20 cellular contexts compared by ENCODE assay signal in genomic region chr13:78816154-78816553, GRCh38.
"Had no signal": no experiment of that assay in that cellular context is flagged by ENCODE, and none has a peak within 500 bp of the region (broad histone marks: within the 10 kb centered on the region; RNA-seq: fewer than 3 reads in every experiment).

No MANE protein-coding gene starts in this region.

- H3K4me2 ChIP-seq: KMS-11, SK-N-SH had no signal

- H3K4me1 ChIP-seq: SJSA1 had no signal

- H3K27me3 ChIP-seq: SJSA1 had no signal

- H3K4me3 ChIP-seq: SJSA1 had no signal

- DNase-seq: IMR-90, Kasumi-1, MM.1S, NCI-H1092 treated with DMSO at 0.1 percent for 48 hours, NCI-H1436 treated with DMSO at 0.1 percent for 48 hours, NCI-H1694, NCI-H187 treated with DMSO at 0.1 percent for 48 hours, NCI-H2029 treated with DMSO at 0.1 percent for 48 hours, NCI-H2171 treated with DMSO at 0.1 percent for 48 hours, NCI-H345, NCI-H446 treated with DMSO at 0.1 percent for 48 hours, NCI-H510A treated with DMSO at 0.1 percent for 48 hours, NCI-H526, Right ventricle myocardium superior, RPMI8226, SIG-M5, SK-N-SH, SW 1271 had no signal

- H3K9ac ChIP-seq: KMS-11, SK-N-SH had no signal

- H3K36me3 ChIP-seq: SJSA1 had no signal

- H3K27ac ChIP-seq: KMS-11, SJSA1 had no signal
